In the genomic region with DNA sequence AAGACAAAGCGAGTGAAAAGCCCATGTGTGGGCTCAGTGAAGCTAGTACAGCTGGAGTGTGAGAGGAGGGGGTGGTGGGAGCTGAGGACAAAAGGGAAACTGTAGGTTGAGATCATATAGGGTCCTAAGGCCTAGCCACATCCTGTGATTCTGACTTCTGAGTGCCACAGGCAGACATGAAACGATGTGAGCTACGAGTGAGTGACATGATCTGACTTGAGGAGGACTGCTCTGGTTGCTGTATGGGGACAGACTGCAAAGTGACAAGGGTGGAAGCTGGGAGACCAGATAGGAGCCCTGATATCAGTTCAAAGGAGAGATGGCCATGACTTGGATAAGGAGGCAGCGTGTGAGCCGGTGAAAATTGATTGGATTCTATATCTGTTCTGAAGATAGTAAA, we compare ENCODE assay signal across 8 cellular contexts.
DNase-seq lines count a peak whose midpoint lies in the region; ATAC-seq and TF ChIP-seq lines count a peak whose summit lies in the region.

No MANE protein-coding gene starts in this region.

- peak overlapping the region; percentile 90 to 99 (median 96) for H3K27ac Mint-ChIP-seq in CD8-positive, alpha-beta memory T cell

- peak; percentile 14 to 71 (median 61) for DNase-seq in CD8-positive, alpha-beta memory T cell
- DNase-seq in Panc1 (ENCODE audit: low read depth, low spot score), result no peak
- no peak for DNase-seq in brain microvascular endothelial cell
- DNase-seq in kidney glomerular epithelial cell (lab: John Stamatoyannopoulos, UW), result no peak
- DNase-seq in AML-193 (lab: John Stamatoyannopoulos, UW), result no peak
- no peak for DNase-seq in NCI-H1436 treated with DMSO at 0.1 percent for 48 hours (lab: John Stamatoyannopoulos, UW)
- DNase-seq in NCI-H345 treated with DMSO at 0.1 percent for 48 hours (lab: John Stamatoyannopoulos, UW; ENCODE audit: unreplicated experiment), result no peak

- TF ChIP-seq CTCF in Panc1 (IDR thresholded peaks at IDR 0.05) (no peak), brain microvascular endothelial cell (IDR thresholded peaks at IDR 0.05; ENCODE audit: low read depth, low read length, missing control alignments) (no peak)

- no peaks in the 10 kb centered on the region for H3K9me3 ChIP-seq in CD8-positive, alpha-beta memory T cell (ENCODE audit: low read length)
- no peaks in the 10 kb centered on the region for H3K9me3 ChIP-seq in Panc1 (ENCODE audit: control insufficient read depth, insufficient read depth, low read depth, low read length)

- H3K27ac ChIP-seq in CD8-positive, alpha-beta memory T cell (ENCODE audit: low read depth, low read length), result peak overlapping the region; percentile 74
- H3K27ac ChIP-seq in Panc1 (ENCODE audit: low read length) (peak overlapping the region; percentile 39; the same call in 1 of the 2 replicates), brain microvascular endothelial cell (peak overlapping the region; percentile 99)

- intact Hi-C loops in Panc1 (cut with micrococcal nuclease; ENCODE audit: unreplicated experiment), result no loop called here

- peaks cover 0 to 1% of the 10 kb centered on the region in 2 donors for H3K27me3 Mint-ChIP-seq in CD8-positive, alpha-beta memory T cell

- peaks cover 64 to 73% (median 65%) of the 10 kb centered on the region in 3 donors for H3K4me1 Mint-ChIP-seq in CD8-positive, alpha-beta memory T cell

- CTCF ChIA-PET in CD8-positive, alpha-beta memory T cell (lab: Charles Lee), result interaction anchor here (1.2 to 5.2 kb wide), 4 partner anchors 28 to 145 kb away, joined by 3 to 23 read pairs (median 8); no protein-coding TSS in a partner anchor
- CTCF ChIA-PET in Panc1 (lab: Charles Lee), result no interaction called here

- no peaks in the 10 kb centered on the region for H3K36me3 ChIP-seq in CD8-positive, alpha-beta memory T cell (ENCODE audit: insufficient read depth, low read length)
- H3K36me3 ChIP-seq in Panc1 (ENCODE audit: control insufficient read depth, insufficient read depth, low read length) (no peaks in the 10 kb centered on the region), brain microvascular endothelial cell (replicated peaks) (peaks cover 73% of the 10 kb centered on the region)

- in situ Hi-C loops in Panc1 (cut with HindIII; ENCODE audit: low pct_unique_long_range_greater_than_20kb, low sequenced_read_pairs) (no loop called here), brain microvascular endothelial cell (cut with HindIII; ENCODE audit: low pct_ligation_motif_present, low sequenced_read_pairs) (no loop called here)

- peak overlapping the region; percentile 59 for H3K4me3 ChIP-seq in CD8-positive, alpha-beta memory T cell (ENCODE audit: low read length)
- H3K4me3 ChIP-seq in Panc1 (ENCODE audit: low read depth in 2 of 2, low read length in 2 of 2) (no peak overlapping the region), brain microvascular endothelial cell (ENCODE audit: low read depth, low read length) (no peak overlapping the region)

- no peaks in the 10 kb centered on the region for H3K27me3 ChIP-seq in CD8-positive, alpha-beta memory T cell (ENCODE audit: insufficient read depth, low read length, poor library complexity, severe bottlenecking)
- H3K27me3 ChIP-seq in Panc1 (ENCODE audit: control insufficient read depth, insufficient read depth, low read length) (no peaks in the 10 kb centered on the region), brain microvascular endothelial cell (replicated peaks) (no peaks in the 10 kb centered on the region)

- POLR2A ChIA-PET in CD8-positive, alpha-beta memory T cell (lab: Charles Lee), result interaction anchor here (0.6 to 4.4 kb wide), 4 partner anchors 28 to 1387 kb away, joined by 3 to 21 read pairs (median 4); a partner anchor contains a TSS
- POLR2A ChIA-PET in Panc1 (lab: Charles Lee), result no interaction called here

- no peaks in the 10 kb centered on the region for H3K9me3 Mint-ChIP-seq in CD8-positive, alpha-beta memory T cell

- peaks cover 0 to 27% (median 3%) of the 10 kb centered on the region in 3 donors for H3K36me3 Mint-ChIP-seq in CD8-positive, alpha-beta memory T cell

- peak overlapping the region; percentile 87 to 97 (median 91) for H3K4me3 Mint-ChIP-seq in CD8-positive, alpha-beta memory T cell

- ATAC-seq in GM21619 (IDR thresholded peaks at IDR 0.05; ENCODE audit: unreplicated experiment), result peak; percentile 74
- no peak for ATAC-seq in Panc1

- peaks cover 72% of the 10 kb centered on the region for H3K4me1 ChIP-seq in CD8-positive, alpha-beta memory T cell (ENCODE audit: insufficient read depth, low read length)
- peaks cover 20% of the 10 kb centered on the region for H3K4me1 ChIP-seq in Panc1 (ENCODE audit: control insufficient read depth, insufficient read depth, low read length)

- BruUV-seq in Panc1 (replicated peaks; lab: Mats Ljungman, UMichigan), result no TSS peak

Comparison
In these comparisons a context has a peak if more than half of its experiments do, and no peak if none do; other contexts are left out.
1. DNase-seq: peak in CD8-positive, alpha-beta memory T cell (5 of 5); none in Panc1 (single experiment), brain microvascular endothelial cell (single experiment), kidney glomerular epithelial cell (single experiment), AML-193 (0 of 2), NCI-H1436 treated with DMSO at 0.1 percent for 48 hours (single experiment) and NCI-H345 treated with DMSO at 0.1 percent for 48 hours (single experiment).
2. H3K27ac ChIP-seq: peak in every context shown above with its lines; median percentile 99 in brain microvascular endothelial cell; 74 in CD8-positive, alpha-beta memory T cell; 39 in Panc1.